16 cellular contexts compared by ENCODE assay signal in the genomic region with DNA sequence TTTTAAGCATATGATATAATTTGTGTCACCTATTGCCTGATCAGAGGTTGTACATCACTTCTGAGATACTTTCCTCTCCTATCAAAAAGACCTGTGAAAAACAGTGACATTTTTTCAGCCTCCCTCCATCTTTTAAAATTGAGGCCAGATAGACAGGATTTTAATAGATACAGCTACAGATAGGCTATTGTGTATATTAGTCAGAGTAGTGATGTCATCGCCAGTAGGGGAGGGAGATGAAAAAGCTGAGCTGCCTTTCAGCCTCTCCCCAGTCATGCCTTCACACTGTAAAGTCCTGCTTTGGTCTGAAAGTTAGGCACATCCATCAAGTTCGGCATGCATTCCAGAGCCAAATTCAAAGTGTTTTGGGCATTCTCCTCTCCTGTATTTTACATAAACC. TPM values are rescaled to one million over a fixed set of nuclear protein-coding genes. Genes with fewer than 3 reads are reported as not detected.
DNase-seq lines count a peak whose midpoint lies in the region; ATAC-seq and TF ChIP-seq lines count a peak whose summit lies in the region.
"Had no signal": no experiment of that assay in that cellular context is flagged by ENCODE, and none has a peak within 500 bp of the region (broad histone marks: within the 10 kb centered on the region; RNA-seq: fewer than 3 reads in every experiment).

No MANE protein-coding gene starts in this region.

- POLR2A ChIA-PET in RWPE1 (lab: Yijun Ruan, JAX; ENCODE audit: low non-redundant PET): no interaction called here

- H3K27ac ChIP-seq in RWPE1: no peak overlapping the region
- H3K27ac ChIP-seq: body of pancreas, ovary, SJSA1, uterus, WERI-Rb-1 had no signal

- H3K4me3 ChIP-seq in fibroblast of mammary gland (ENCODE audit: control insufficient read depth, low read depth, low read length): no peak overlapping the region
- H3K4me3 ChIP-seq: body of pancreas, ovary, SJSA1, uterus had no signal

- CTCF ChIA-PET in activated naive CD4-positive, alpha-beta T cell treated with anti-CD3 and anti-CD28 coated beads for 36 hours (lab: Charles Lee): interaction anchor here (1.3 kb wide), 1 partner anchor 14 kb away, joined by 3 read pairs; no protein-coding TSS in a partner anchor
- CTCF ChIA-PET in RWPE1 (lab: Yijun Ruan, JAX): interaction anchor here (0.6 kb wide), 3 partner anchors 10 to 31 kb away, joined by 3 to 4 read pairs (median 3); no protein-coding TSS in a partner anchor

- ATAC-seq in stimulated activated effector memory CD8-positive, alpha-beta T cell treated with anti-CD3 and anti-CD28 coated beads, Interleukin-12 subunit alpha, Interleukin-12 subunit beta, amount 100 ng/mL, for 72 hours: peak; percentile 55
- no peak for ATAC-seq in HG03097 (IDR thresholded peaks at IDR 0.05; ENCODE audit: low FRiP score, unreplicated experiment)
- ATAC-seq: body of pancreas had no signal

- H3K27ac Mint-ChIP-seq in activated naive CD4-positive, alpha-beta T cell treated with anti-CD3 and anti-CD28 coated beads for 36 hours: no peak overlapping the region
- H3K27ac Mint-ChIP-seq in stimulated activated effector memory CD8-positive, alpha-beta T cell treated with anti-CD3 and anti-CD28 coated beads, Interleukin-12 subunit alpha, Interleukin-12 subunit beta, amount 100 ng/mL, for 72 hours: peak overlapping the region; percentile 90

- intact Hi-C loops in activated naive CD4-positive, alpha-beta T cell treated with anti-CD3 and anti-CD28 coated beads for 36 hours (cut with micrococcal nuclease): loop anchor here (2.0 kb wide), 1 partner anchor 15 kb away; no protein-coding TSS in a partner anchor

- no peaks in the 10 kb centered on the region for H3K9me3 Mint-ChIP-seq in activated naive CD4-positive, alpha-beta T cell treated with anti-CD3 and anti-CD28 coated beads for 36 hours
- H3K9me3 Mint-ChIP-seq in stimulated activated effector memory CD8-positive, alpha-beta T cell treated with anti-CD3 and anti-CD28 coated beads, Interleukin-12 subunit alpha, Interleukin-12 subunit beta, amount 100 ng/mL, for 72 hours: no peaks in the 10 kb centered on the region

- peak; percentile 16 for DNase-seq in activated naive CD4-positive, alpha-beta T cell treated with anti-CD3 and anti-CD28 coated beads for 36 hours
- no peak for DNase-seq in activated naive CD4-positive, alpha-beta T cell treated with anti-CD3 and anti-CD28 coated beads, Interleukin-2, amount 50 U/mL, for 16 hours
- DNase-seq in RWPE1 (ENCODE audit: low spot score) (peak; percentile 67), fibroblast of mammary gland (ENCODE audit: low read depth) (peak; percentile 67), DMS153 (lab: John Stamatoyannopoulos, UW) (no peak), NCI-H1048 (lab: John Stamatoyannopoulos, UW) (no peak)
- DNase-seq in stimulated activated effector memory CD8-positive, alpha-beta T cell treated with anti-CD3 and anti-CD28 coated beads, Interleukin-12 subunit alpha, Interleukin-12 subunit beta, amount 100 ng/mL, for 72 hours (ENCODE audit: low spot score in 2 of 2): no peak
- DNase-seq: body of pancreas, DND-41, NCI-H1694 treated with DMSO at 0.1 percent for 48 hours, NCI-H748 treated with DMSO at 0.1 percent for 48 hours, ovary, uterus, WERI-Rb-1 had no signal

- TF ChIP-seq CTCF in RWPE1 (conservative IDR thresholded peaks at IDR 0.05; ENCODE audit: low read depth) (no peak), fibroblast of mammary gland (conservative IDR thresholded peaks at IDR 0.05; ENCODE audit: control insufficient read depth, insufficient read depth, low read depth, low read length) (no peak)

- no peaks in the 10 kb centered on the region for H3K27me3 Mint-ChIP-seq in activated naive CD4-positive, alpha-beta T cell treated with anti-CD3 and anti-CD28 coated beads for 36 hours (ENCODE audit: low read depth)

- peaks cover 45% of the 10 kb centered on the region for H3K4me1 Mint-ChIP-seq in activated naive CD4-positive, alpha-beta T cell treated with anti-CD3 and anti-CD28 coated beads for 36 hours (ENCODE audit: low read depth)
- peaks cover 34% of the 10 kb centered on the region for H3K4me1 Mint-ChIP-seq in stimulated activated effector memory CD8-positive, alpha-beta T cell treated with anti-CD3 and anti-CD28 coated beads, Interleukin-12 subunit alpha, Interleukin-12 subunit beta, amount 100 ng/mL, for 72 hours

- no peak overlapping the region for H3K4me3 Mint-ChIP-seq in activated naive CD4-positive, alpha-beta T cell treated with anti-CD3 and anti-CD28 coated beads for 36 hours
- H3K4me3 Mint-ChIP-seq in stimulated activated effector memory CD8-positive, alpha-beta T cell treated with anti-CD3 and anti-CD28 coated beads, Interleukin-12 subunit alpha, Interleukin-12 subunit beta, amount 100 ng/mL, for 72 hours: no peak overlapping the region

- H3K36me3 Mint-ChIP-seq in activated naive CD4-positive, alpha-beta T cell treated with anti-CD3 and anti-CD28 coated beads for 36 hours (ENCODE audit: low read depth): peaks cover 40% of the 10 kb centered on the region
- peaks cover 84% of the 10 kb centered on the region for H3K36me3 Mint-ChIP-seq in stimulated activated effector memory CD8-positive, alpha-beta T cell treated with anti-CD3 and anti-CD28 coated beads, Interleukin-12 subunit alpha, Interleukin-12 subunit beta, amount 100 ng/mL, for 72 hours

RNA-seq across cellular contexts. Expression of a gene that starts 7.9 kb away (rescaled TPM):
- 10 to 100 TPM; 71.0 to 72.8 TPM for total RNA-seq in activated naive CD4-positive, alpha-beta T cell treated with anti-CD3 and anti-CD28 coated beads for 36 hours

RNA-seq across cellular contexts. Expression of a gene that starts 16.5 kb away (rescaled TPM):
- total RNA-seq in activated naive CD4-positive, alpha-beta T cell treated with anti-CD3 and anti-CD28 coated beads for 36 hours: 100 to 1,000 TPM; 245 to 260 TPM

RNA-seq across cellular contexts. Expression of a gene that starts 58.2 kb away (rescaled TPM):
- 10 to 100 TPM; 44.0 to 45.9 TPM for total RNA-seq in activated naive CD4-positive, alpha-beta T cell treated with anti-CD3 and anti-CD28 coated beads for 36 hours

Comparison
In these comparisons a context has a peak if more than half of its experiments do, and no peak if none do; other contexts are left out.
1. DNase-seq: peak in activated naive CD4-positive, alpha-beta T cell treated with anti-CD3 and anti-CD28 coated beads for 36 hours (single experiment), RWPE1 (single experiment) and fibroblast of mammary gland (single experiment); none in activated naive CD4-positive, alpha-beta T cell treated with anti-CD3 and anti-CD28 coated beads, Interleukin-2, amount 50 U/mL, for 16 hours (single experiment), stimulated activated effector memory CD8-positive, alpha-beta T cell treated with anti-CD3 and anti-CD28 coated beads, Interleukin-12 subunit alpha, Interleukin-12 subunit beta, amount 100 ng/mL, for 72 hours (0 of 2), DMS153 (single experiment) and NCI-H1048 (single experiment).